ENCODE assay signal across 2 cellular contexts in the genomic region with DNA sequence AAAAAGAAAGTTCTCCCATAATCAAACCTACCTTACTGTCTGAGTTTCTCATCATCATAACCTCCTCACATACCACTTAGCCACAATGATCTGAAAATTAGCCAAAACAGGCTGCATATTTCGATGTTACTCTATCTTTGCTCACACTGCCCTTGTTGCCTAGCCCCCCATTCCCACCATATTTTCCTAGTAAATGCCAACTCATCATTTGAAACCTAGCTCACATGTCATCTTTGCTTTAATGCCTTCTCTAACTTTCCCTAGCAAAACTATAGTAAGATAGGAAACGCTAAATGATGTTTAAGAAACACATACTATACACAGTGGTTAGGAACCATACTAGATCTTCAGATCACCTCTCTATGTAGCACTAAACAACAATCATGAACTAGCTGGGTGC.
TF ChIP-seq lines count a peak whose summit lies in the region.

No MANE protein-coding gene starts in this region.

TF ChIP-seq in HepG2, 621 proteins besides CTCF, POLR2A, EP300 and RAD21:
- TF ChIP-seq MAFK (conservative IDR thresholded peaks at IDR 0.05 in 1 of 2, IDR thresholded peaks at IDR 0.05 in 1 of 2; ENCODE audit: low read length in 2 of 2): peak; percentile 69 to 74; a peak in 3 of 4 replicates
- TF ChIP-seq MAFF (IDR thresholded peaks at IDR 0.05; ENCODE audit: low read depth, low read length): peak; percentile 66
- no peak for TF ChIP-seq MTA3 (CRISPR knock-in tag; IDR thresholded peaks at IDR 0.05)

TF ChIP-seq in GM12878, 131 proteins besides CTCF, POLR2A, EP300 and RAD21:
- TF ChIP-seq CBX5 (IDR thresholded peaks at IDR 0.05; ENCODE audit: low read depth): no peak
- TF ChIP-seq ZNF217 (IDR thresholded peaks at IDR 0.05): no peak
- TF ChIP-seq, protein P1, sequence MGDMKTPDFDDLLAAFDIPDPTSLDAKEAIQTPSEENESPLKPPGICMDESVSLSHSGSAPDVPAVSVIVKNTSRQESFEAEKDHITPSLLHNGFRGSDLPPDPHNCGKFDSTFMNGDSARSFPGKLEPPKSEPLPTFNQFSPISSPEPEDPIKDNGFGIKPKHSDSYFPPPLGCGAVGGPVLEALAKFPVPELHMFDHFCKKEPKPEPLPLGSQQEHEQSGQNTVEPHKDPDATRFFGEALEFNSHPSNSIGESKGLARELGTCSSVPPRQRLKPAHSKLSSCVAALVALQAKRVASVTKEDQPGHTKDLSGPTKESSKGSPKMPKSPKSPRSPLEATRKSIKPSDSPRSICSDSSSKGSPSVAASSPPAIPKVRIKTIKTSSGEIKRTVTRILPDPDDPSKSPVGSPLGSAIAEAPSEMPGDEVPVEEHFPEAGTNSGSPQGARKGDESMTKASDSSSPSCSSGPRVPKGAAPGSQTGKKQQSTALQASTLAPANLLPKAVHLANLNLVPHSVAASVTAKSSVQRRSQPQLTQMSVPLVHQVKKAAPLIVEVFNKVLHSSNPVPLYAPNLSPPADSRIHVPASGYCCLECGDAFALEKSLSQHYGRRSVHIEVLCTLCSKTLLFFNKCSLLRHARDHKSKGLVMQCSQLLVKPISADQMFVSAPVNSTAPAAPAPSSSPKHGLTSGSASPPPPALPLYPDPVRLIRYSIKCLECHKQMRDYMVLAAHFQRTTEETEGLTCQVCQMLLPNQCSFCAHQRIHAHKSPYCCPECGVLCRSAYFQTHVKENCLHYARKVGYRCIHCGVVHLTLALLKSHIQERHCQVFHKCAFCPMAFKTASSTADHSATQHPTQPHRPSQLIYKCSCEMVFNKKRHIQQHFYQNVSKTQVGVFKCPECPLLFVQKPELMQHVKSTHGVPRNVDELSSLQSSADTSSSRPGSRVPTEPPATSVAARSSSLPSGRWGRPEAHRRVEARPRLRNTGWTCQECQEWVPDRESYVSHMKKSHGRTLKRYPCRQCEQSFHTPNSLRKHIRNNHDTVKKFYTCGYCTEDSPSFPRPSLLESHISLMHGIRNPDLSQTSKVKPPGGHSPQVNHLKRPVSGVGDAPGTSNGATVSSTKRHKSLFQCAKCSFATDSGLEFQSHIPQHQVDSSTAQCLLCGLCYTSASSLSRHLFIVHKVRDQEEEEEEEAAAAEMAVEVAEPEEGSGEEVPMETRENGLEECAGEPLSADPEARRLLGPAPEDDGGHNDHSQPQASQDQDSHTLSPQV (IDR thresholded peaks at IDR 0.05): no peak
- TF ChIP-seq SPI1 (IDR thresholded peaks at IDR 0.05; ENCODE audit: borderline replicate concordance, insufficient read depth, low read depth, low read length): no peak
- no peak for TF ChIP-seq SREBF2 (IDR thresholded peaks at IDR 0.05; ENCODE audit: low read length)
- TF ChIP-seq TCF7 (IDR thresholded peaks at IDR 0.05; ENCODE audit: borderline replicate concordance): no peak
- TF ChIP-seq CEBPB (IDR thresholded peaks at IDR 0.05; ENCODE audit: borderline replicate concordance in 1 of 2, low read depth in 2 of 2, low read length in 2 of 2): no peak
- no peak for TF ChIP-seq NFYA (IDR thresholded peaks at IDR 0.05; ENCODE audit: borderline replicate concordance, low read depth, low read length)
